In genomic region chr2:163717993-163718680, GRCh38 we compare ENCODE assay signal across 12 cellular contexts. TPM values are rescaled to one million over a fixed set of nuclear protein-coding genes. Genes with fewer than 3 reads are reported as not detected.
A peak's percentile ranks its signal among the peaks of the same experiment; 100 is the strongest.
DNase-seq lines count a peak whose midpoint lies in the region; ATAC-seq lines count a peak whose summit lies in the region.
"Had no signal": no experiment of that assay in that cellular context is flagged by ENCODE, and none has a peak within 500 bp of the region (broad histone marks: within the 10 kb centered on the region; RNA-seq: fewer than 3 reads in every experiment).

No MANE protein-coding gene starts in this region.

- H3K27me3 ChIP-seq in skeletal muscle satellite cell (ENCODE audit: control insufficient read depth, insufficient read depth, low read length), result no peaks in the 10 kb centered on the region
- H3K27me3 ChIP-seq: upper lobe of left lung had no signal

- no peaks in the 10 kb centered on the region for H3K27me3 Mint-ChIP-seq in T-cell

- H3K4me3 ChIP-seq in skeletal muscle satellite cell (ENCODE audit: low read length), result peak overlapping the region; percentile 13
- H3K4me3 ChIP-seq: upper lobe of left lung had no signal

- no peak overlapping the region for H3K4me3 Mint-ChIP-seq in T-cell
- H3K4me3 Mint-ChIP-seq: activated T-cell treated with anti-CD3 and anti-CD28 coated beads, Interleukin-2, amount 50 U/mL, for 4 hours; mesothelial cell of epicardium had no signal

- peaks cover 4% of the 10 kb centered on the region for H3K4me1 ChIP-seq in skeletal muscle satellite cell (ENCODE audit: control insufficient read depth, insufficient read depth, low read length)

- H3K36me3 Mint-ChIP-seq in T-cell, result no peaks in the 10 kb centered on the region
- H3K36me3 Mint-ChIP-seq: mesothelial cell of epicardium had no signal

- ATAC-seq in left cardiac atrium, result peak; percentile 76 to 86
- ATAC-seq in T-cell (replicated peaks in 1 of 4), result no peak
- no peak for ATAC-seq in GM21723 (IDR thresholded peaks at IDR 0.05; ENCODE audit: unreplicated experiment)
- ATAC-seq: activated T-cell treated with anti-CD3 and anti-CD28 coated beads, Interleukin-2, amount 50 U/mL, for 4 hours had no signal

- H3K9ac ChIP-seq in skeletal muscle satellite cell (ENCODE audit: low read depth, low read length), result no peak overlapping the region

- no peak overlapping the region for H3K27ac Mint-ChIP-seq in T-cell
- H3K27ac Mint-ChIP-seq: mesothelial cell of epicardium had no signal

- H3K9me3 Mint-ChIP-seq in T-cell, result peaks cover 0 to 7% (median 0%) of the 10 kb centered on the region in 3 donors
- H3K9me3 Mint-ChIP-seq: activated T-cell treated with anti-CD3 and anti-CD28 coated beads, Interleukin-2, amount 50 U/mL, for 4 hours; mesothelial cell of epicardium had no signal

- POLR2A ChIA-PET in T-cell (lab: Charles Lee), result no interaction called here

- no peaks in the 10 kb centered on the region for H3K9me3 ChIP-seq in skeletal muscle satellite cell (replicated peaks; ENCODE audit: low read length)
- H3K9me3 ChIP-seq: upper lobe of left lung had no signal

- DNase-seq in NCI-H1092 treated with DMSO at 0.1 percent for 48 hours (lab: John Stamatoyannopoulos, UW) (peak; percentile 13), NCI-H1092 (lab: John Stamatoyannopoulos, UW) (no peak), SHP77 treated with DMSO at 0.1 percent for 48 hours (lab: John Stamatoyannopoulos, UW) (peak; percentile 42), left cardiac atrium (no peak), T-cell (no peak)
- no peak for DNase-seq in activated CD4-positive, CD25-positive, alpha-beta regulatory T cell treated with anti-CD3 and anti-CD28 coated beads, Interleukin-2, amount 50 U/mL, for 72 hours
- DNase-seq: activated T-cell treated with anti-CD3 and anti-CD28 coated beads, Interleukin-2, amount 50 U/mL, for 4 hours; HCEC 1CT; upper lobe of left lung had no signal

- H3K4me1 Mint-ChIP-seq in T-cell, result no peaks in the 10 kb centered on the region

- intact Hi-C loops in left cardiac atrium (cut with DNase I), result no loop called here

- CTCF ChIA-PET in T-cell (lab: Charles Lee), result no interaction called here

- no peaks in the 10 kb centered on the region for H3K36me3 ChIP-seq in skeletal muscle satellite cell (ENCODE audit: insufficient read depth, low read length)
- H3K36me3 ChIP-seq: upper lobe of left lung had no signal

- H3K4me2 ChIP-seq in skeletal muscle satellite cell (ENCODE audit: low read length), result peak overlapping the region; percentile 31

RNA-seq across cellular contexts. Expression of gene FIGN, which starts 17.7 kb away (rescaled TPM):
- 10 to 100 TPM in 1 of 2 donors, 1 to 10 TPM in 1; 7.3 to 13.2 TPM for total RNA-seq in left cardiac atrium
- 1.3 and 1.5 TPM in 2 replicates for total RNA-seq in skeletal muscle satellite cell (2012; rRNA removed)
- total RNA-seq in T-cell, result under 1 TPM in 2 of 5 donors, not detected in 3; 0.03 to 0.16 TPM
- total RNA-seq: activated T-cell treated with anti-CD3 and anti-CD28 coated beads, Interleukin-2, amount 50 U/mL, for 4 hours had no signal

Comparison
In these comparisons a context has a peak if more than half of its experiments do, and no peak if none do; other contexts are left out.
1. DNase-seq: peak in NCI-H1092 treated with DMSO at 0.1 percent for 48 hours (single experiment) and SHP77 treated with DMSO at 0.1 percent for 48 hours (single experiment); none in NCI-H1092 (single experiment), left cardiac atrium (single experiment), T-cell (0 of 34) and activated CD4-positive, CD25-positive, alpha-beta regulatory T cell treated with anti-CD3 and anti-CD28 coated beads, Interleukin-2, amount 50 U/mL, for 72 hours (single experiment).
2. ATAC-seq: peak in left cardiac atrium (2 of 2); none in T-cell (0 of 4) and GM21723 (single experiment).
3. RNA of gene FIGN, which starts 17.7 kb away (total RNA-seq): 7.3 to 13.2 TPM in left cardiac atrium; 0.03 to 0.16 TPM in T-cell; every median in the first group is over 4 times any median in the second.